In genomic region chr4:168877407-168877778, GRCh38 we compare ENCODE assay signal across 9 cellular contexts.
A peak's percentile ranks its signal among the peaks of the same experiment; 100 is the strongest.
DNase-seq lines count a peak whose midpoint lies in the region; ATAC-seq and TF ChIP-seq lines count a peak whose summit lies in the region.
"Had no signal": no experiment of that assay in that cellular context is flagged by ENCODE, and none has a peak within 500 bp of the region (broad histone marks: within the 10 kb centered on the region; RNA-seq: fewer than 3 reads in every experiment).

No MANE protein-coding gene starts in this region.

- peak overlapping the region; percentile 3 to 34 for H3K9ac ChIP-seq in duodenal mucosa (ENCODE audit: low read depth in 1 of 2, low read length in 2 of 2)

- in situ Hi-C loops in GM13977 (cut with MboI; ENCODE audit: low pct_unique_long_range_greater_than_20kb, low sequenced_read_pairs, unreplicated experiment) = no loop called here

- H3K27me3 ChIP-seq in breast epithelium (no peaks in the 10 kb centered on the region), duodenal mucosa (ENCODE audit: control insufficient read depth in 1 of 2, insufficient read depth in 2 of 2, low read length in 2 of 2) (no peaks in the 10 kb centered on the region), muscle layer of duodenum (ENCODE audit: low read depth, low read length) (no peaks in the 10 kb centered on the region)

- CTCF ChIA-PET in MCF 10A (lab: Yijun Ruan, JAX) = interaction anchor here (0.6 kb wide), 1 partner anchor 247 kb away, joined by 3 read pairs; no protein-coding TSS in a partner anchor

- 31% methylated on average over 10 of the region's 10 CpGs for WGBS in urinary bladder

- no peak overlapping the region for H3K4me3 Mint-ChIP-seq in MCF 10A (ENCODE audit: unreplicated experiment)

- POLR2A ChIA-PET in MCF 10A (lab: Yijun Ruan, JAX) = interaction anchor here (0.5 to 1.2 kb wide), 3 partner anchors 22 to 80 kb away, joined by 3 to 4 read pairs (median 4); no protein-coding TSS in a partner anchor

- peak overlapping the region; percentile 74 to 85 for H3K27ac ChIP-seq in breast epithelium
- no peak overlapping the region for H3K27ac ChIP-seq in duodenal mucosa (ENCODE audit: low read depth, low read length)
- no peak overlapping the region for H3K27ac ChIP-seq in muscle layer of duodenum (ENCODE audit: low read length)
- H3K27ac ChIP-seq in urinary bladder (ENCODE audit: low read depth) = peak overlapping the region; percentile 40

- H3K4me1 Mint-ChIP-seq in MCF 10A (ENCODE audit: insufficient read depth, unreplicated experiment) = peaks cover 27% of the 10 kb centered on the region

- no peak for ATAC-seq in GM21717 (IDR thresholded peaks at IDR 0.05; ENCODE audit: unreplicated experiment)

- H3K4me1 ChIP-seq in breast epithelium (peaks cover 0 to 6% of the 10 kb centered on the region in 2 donors), duodenal mucosa (ENCODE audit: control insufficient read depth in 1 of 2, insufficient read depth in 2 of 2, low read length in 2 of 2) (peaks cover 18 to 31% of the 10 kb centered on the region in 2 donors), muscle layer of duodenum (ENCODE audit: control insufficient read depth in 1 of 2, insufficient read depth in 2 of 2, low read length in 2 of 2) (peaks cover 12 to 63% of the 10 kb centered on the region in 2 donors), urinary bladder (ENCODE audit: insufficient read depth) (no peaks in the 10 kb centered on the region)

- H3K27ac Mint-ChIP-seq in MCF 10A (ENCODE audit: low read depth, unreplicated experiment) = no peak overlapping the region
- H3K27ac Mint-ChIP-seq: IgD-negative memory B cell had no signal

- DNase-seq in breast epithelium (ENCODE audit: low spot score in 2 of 2) (no peak), MCF 10A (ENCODE audit: unreplicated experiment) (no peak), NCI-H82 (lab: John Stamatoyannopoulos, UW) (no peak), GM13977 (ENCODE audit: low spot score) (no peak)

- H3K9me3 Mint-ChIP-seq in MCF 10A (ENCODE audit: unreplicated experiment) = no peaks in the 10 kb centered on the region

- intact Hi-C loops in breast epithelium (cut with DNase I; ENCODE audit: low total_unique reads) (no loop called here), MCF 10A (cut with micrococcal nuclease) (no loop called here)

- no peak for TF ChIP-seq POLR2A in breast epithelium (IDR thresholded peaks at IDR 0.05)

- BruUV-seq in MCF 10A (replicated peaks; lab: Mats Ljungman, UMichigan) = no TSS peak

- no peaks in the 10 kb centered on the region for H3K36me3 ChIP-seq in breast epithelium
- peaks cover 0 to 4% of the 10 kb centered on the region in 2 donors for H3K36me3 ChIP-seq in duodenal mucosa (ENCODE audit: control insufficient read depth in 1 of 2, insufficient read depth in 2 of 2, low read length in 2 of 2)
- H3K36me3 ChIP-seq in muscle layer of duodenum (ENCODE audit: control insufficient read depth in 1 of 2, insufficient read depth in 2 of 2, low read length in 2 of 2) = peaks cover 9 to 14% of the 10 kb centered on the region in 2 donors
- H3K36me3 ChIP-seq in urinary bladder (ENCODE audit: insufficient read depth) = no peaks in the 10 kb centered on the region

- peaks cover 94% of the 10 kb centered on the region for H3K36me3 Mint-ChIP-seq in MCF 10A (ENCODE audit: insufficient read depth, unreplicated experiment)
- H3K36me3 Mint-ChIP-seq: IgD-negative memory B cell had no signal

- H3K27me3 Mint-ChIP-seq in MCF 10A (ENCODE audit: insufficient read depth, unreplicated experiment) = no peaks in the 10 kb centered on the region

- H3K9me3 ChIP-seq in breast epithelium (no peaks in the 10 kb centered on the region), duodenal mucosa (ENCODE audit: control insufficient read depth in 1 of 2, low read length in 2 of 2) (no peaks in the 10 kb centered on the region), muscle layer of duodenum (ENCODE audit: control insufficient read depth in 1 of 2, low read length in 2 of 2) (no peaks in the 10 kb centered on the region)

- TF ChIP-seq CTCF in breast epithelium (IDR thresholded peaks at IDR 0.05) (no peak), MCF 10A (IDR thresholded peaks at IDR 0.05; ENCODE audit: unreplicated experiment) (no peak), GM13977 (IDR thresholded peaks at IDR 0.05; ENCODE audit: extremely low read depth, insufficient read depth, missing control alignments) (no peak)

- H3K4me3 ChIP-seq in breast epithelium (peak overlapping the region; percentile 45 to 70 (median 50)), duodenal mucosa (ENCODE audit: low read depth in 1 of 2, low read length in 2 of 2) (peak overlapping the region; percentile 34 to 50), muscle layer of duodenum (ENCODE audit: low read depth in 1 of 2, low read length in 2 of 2) (peak overlapping the region; percentile 35 to 52), urinary bladder (ENCODE audit: low read depth, low read length) (peak overlapping the region; percentile 44)

Comparison
In these comparisons a context has a peak if more than half of its experiments do, and no peak if none do; other contexts are left out.
1. H3K27ac ChIP-seq: peak in breast epithelium (2 of 2) and urinary bladder (single experiment); none in duodenal mucosa (single experiment) and muscle layer of duodenum (single experiment).
2. Peak in every context shown above with its lines, with median percentiles within 50 percentile points of each other: H3K4me3 ChIP-seq.